In the genomic region with DNA sequence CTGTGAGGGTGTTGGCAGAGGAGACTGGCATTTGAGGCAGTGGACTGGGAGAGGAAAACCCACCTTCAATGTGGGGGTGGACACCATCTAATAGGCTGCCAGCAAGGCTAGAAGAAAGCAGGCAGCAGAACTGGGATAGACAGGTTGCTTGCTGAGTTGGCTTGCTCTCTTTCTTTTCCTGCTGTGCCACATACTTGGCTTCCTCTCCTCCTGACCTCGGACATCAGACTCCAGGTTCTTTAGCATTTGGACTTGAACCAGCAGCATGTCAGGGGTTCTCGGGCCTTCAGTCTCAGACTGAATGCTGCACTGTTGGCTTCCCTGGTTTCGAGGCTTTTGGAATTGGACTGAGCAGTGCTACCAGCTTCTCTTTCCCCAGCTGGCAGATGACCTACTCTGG, we compare ENCODE assay signal across 25 cellular contexts.
"Had no signal": no experiment of that assay in that cellular context is flagged by ENCODE, and none has a peak within 500 bp of the region (broad histone marks: within the 10 kb centered on the region; RNA-seq: fewer than 3 reads in every experiment).

No MANE protein-coding gene starts in this region.

- H3K4me3 ChIP-seq: coronary artery, esophagus squamous epithelium, lung, neural progenitor cell, ovary, psoas muscle, sigmoid colon, stomach, thyroid gland, vagina had no signal

- H3K4me1 ChIP-seq: esophagus squamous epithelium, psoas muscle, sigmoid colon, stomach, thyroid gland, vagina had no signal

- H3K4me1 Mint-ChIP-seq: immature natural killer cell; naive thymus-derived CD4-positive, alpha-beta T cell; neural progenitor cell; stimulated activated effector memory CD8-positive, alpha-beta T cell treated with anti-CD3 and anti-CD28 coated beads, Interleukin-12 subunit alpha, Interleukin-12 subunit beta, amount 100 ng/mL, for 72 hours had no signal

- H3K9ac ChIP-seq: neural progenitor cell had no signal

- H3K4me3 Mint-ChIP-seq: immature natural killer cell; naive thymus-derived CD4-positive, alpha-beta T cell; nephron; neural progenitor cell; stimulated activated effector memory CD8-positive, alpha-beta T cell treated with anti-CD3 and anti-CD28 coated beads, Interleukin-12 subunit alpha, Interleukin-12 subunit beta, amount 100 ng/mL, for 72 hours had no signal

- H3K27ac ChIP-seq: coronary artery, esophagus squamous epithelium, neural progenitor cell, ovary, psoas muscle, sigmoid colon, stomach, thyroid gland, vagina had no signal

- H3K36me3 Mint-ChIP-seq: immature natural killer cell; naive thymus-derived CD4-positive, alpha-beta T cell; stimulated activated effector memory CD8-positive, alpha-beta T cell treated with anti-CD3 and anti-CD28 coated beads, Interleukin-12 subunit alpha, Interleukin-12 subunit beta, amount 100 ng/mL, for 72 hours had no signal

- H3K27ac Mint-ChIP-seq: immature natural killer cell; naive thymus-derived CD4-positive, alpha-beta T cell; nephron; neural progenitor cell; stimulated activated effector memory CD8-positive, alpha-beta T cell treated with anti-CD3 and anti-CD28 coated beads, Interleukin-12 subunit alpha, Interleukin-12 subunit beta, amount 100 ng/mL, for 72 hours had no signal

- H3K27me3 ChIP-seq: esophagus squamous epithelium, neural progenitor cell, ovary, sigmoid colon, stomach, thyroid gland, vagina had no signal

- DNase-seq: dermis blood vessel endothelial cell; effector memory CD4-positive, alpha-beta T cell; esophagus squamous epithelium; immature natural killer cell; left ventricle myocardium superior; mesendoderm; midbrain; naive thymus-derived CD4-positive, alpha-beta T cell; ovary; posterior cingulate gyrus; psoas muscle; right cardiac atrium; sigmoid colon; stimulated activated CD4-positive, alpha-beta T cell treated with anti-CD3 and anti-CD28 coated beads, Interleukin-2, amount 100 ng/mL, for 24 hours; stimulated activated CD4-positive, alpha-beta T cell treated with anti-CD3 and anti-CD28 coated beads, Interleukin-4, amount 100 ng/mL, for 24 hours; stimulated activated naive CD4-positive, alpha-beta T cell treated with Interleukin-2 at 50 U/mL for 16 hours; stomach; thyroid gland; trophoblast cell had no signal

- H3K9me3 ChIP-seq: esophagus squamous epithelium, ovary, psoas muscle, sigmoid colon, thyroid gland, vagina had no signal

- H3K36me3 ChIP-seq: esophagus squamous epithelium, neural progenitor cell, ovary, sigmoid colon, stomach, thyroid gland, vagina had no signal

- H3K4me2 ChIP-seq: neural progenitor cell had no signal

- H2AFZ ChIP-seq: neural progenitor cell had no signal

- ATAC-seq: left ventricle myocardium superior; naive thymus-derived CD4-positive, alpha-beta T cell; psoas muscle; right cardiac atrium; stimulated activated effector memory CD8-positive, alpha-beta T cell treated with anti-CD3 and anti-CD28 coated beads, Interleukin-12 subunit alpha, Interleukin-12 subunit beta, amount 100 ng/mL, for 72 hours had no signal

- H3K9me3 Mint-ChIP-seq: neural progenitor cell; stimulated activated effector memory CD8-positive, alpha-beta T cell treated with anti-CD3 and anti-CD28 coated beads, Interleukin-12 subunit alpha, Interleukin-12 subunit beta, amount 100 ng/mL, for 72 hours had no signal
